ENCODE assay signal across 13 cellular contexts in the genomic region with DNA sequence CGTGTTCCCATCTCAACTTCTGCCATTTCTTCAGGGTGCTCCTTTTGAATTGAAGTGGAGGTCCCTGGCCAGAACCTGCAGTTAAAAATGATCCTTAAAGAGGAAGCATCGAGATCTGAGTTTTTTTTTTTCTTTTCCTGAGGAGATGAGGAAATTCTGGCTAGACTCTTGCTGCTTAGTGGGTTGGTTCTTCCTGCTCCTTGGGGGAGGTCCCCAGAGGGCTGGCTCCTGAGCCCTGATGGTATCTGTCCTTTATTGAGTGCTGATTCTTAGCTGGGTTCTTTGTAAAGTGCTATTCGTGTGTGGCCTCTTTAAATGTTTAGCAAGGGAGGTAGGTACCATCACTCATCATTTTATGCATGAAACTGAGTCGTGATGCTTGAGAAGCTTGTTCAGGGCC. TPM values are rescaled to one million over a fixed set of nuclear protein-coding genes. Genes with fewer than 3 reads are reported as not detected.
DNase-seq lines count a peak whose midpoint lies in the region; ATAC-seq, FAIRE-seq and TF ChIP-seq lines count a peak whose summit lies in the region.
"Had no signal": no experiment of that assay in that cellular context is flagged by ENCODE, and none has a peak within 500 bp of the region (broad histone marks: within the 10 kb centered on the region; RNA-seq: fewer than 3 reads in every experiment).

No MANE protein-coding gene starts in this region.

- no peak for TF ChIP-seq CTCF in D721Med (IDR thresholded peaks at IDR 0.05; ENCODE audit: insufficient read depth, missing control alignments)
- TF ChIP-seq CTCF in Loucy (conservative IDR thresholded peaks at IDR 0.05; ENCODE audit: low read length): no peak
- TF ChIP-seq CTCF in CD8-positive, alpha-beta T cell (IDR thresholded peaks at IDR 0.05): no peak

- no peaks in the 10 kb centered on the region for H3K9me3 Mint-ChIP-seq in CD8-positive, alpha-beta T cell

- H3K4me3 Mint-ChIP-seq in CD8-positive, alpha-beta T cell: no peak overlapping the region
- H3K4me3 Mint-ChIP-seq: B cell had no signal

- no peaks in the 10 kb centered on the region for H3K27me3 ChIP-seq in Loucy (ENCODE audit: insufficient read depth, low read length, poor library complexity, severe bottlenecking)
- no peaks in the 10 kb centered on the region for H3K27me3 ChIP-seq in CD8-positive, alpha-beta T cell (ENCODE audit: insufficient read depth, low read length)
- H3K27me3 ChIP-seq: hepatocyte, Peyer's patch had no signal

- H3K27ac Mint-ChIP-seq in CD8-positive, alpha-beta T cell: no peak overlapping the region
- H3K27ac Mint-ChIP-seq: B cell had no signal

- no peak for DNase-seq in D721Med (ENCODE audit: insufficient read length, low spot score)
- DNase-seq in UCSD-AML1 (lab: John Stamatoyannopoulos, UW; ENCODE audit: unreplicated experiment): peak; percentile 62
- peak; percentile 13 for DNase-seq in hepatic stellate cell (ENCODE audit: low spot score)
- DNase-seq in activated gamma-delta T cell treated with Interleukin-2 at 50 U/mL for 16 hours: no peak
- DNase-seq in D341Med (ENCODE audit: low spot score): no peak
- DNase-seq in CD8-positive, alpha-beta T cell: no peak
- DNase-seq: activated CD4-positive, alpha-beta T cell treated with anti-CD3 and anti-CD28 coated beads for 48 hours; NCI-H1105; Peyer's patch had no signal

- POLR2A ChIA-PET in CD8-positive, alpha-beta T cell (lab: Charles Lee): interaction anchor here (0.6 to 0.7 kb wide), 2 partner anchors 9 to 67 kb away, joined by 3 read pairs; no protein-coding TSS in a partner anchor

- peaks cover 3% of the 10 kb centered on the region for H3K27me3 Mint-ChIP-seq in CD8-positive, alpha-beta T cell (ENCODE audit: low read depth)

- intact Hi-C loops in CD8-positive, alpha-beta T cell (cut with DNase I, micrococcal nuclease): no loop called here

- H3K9me3 ChIP-seq in Loucy (ENCODE audit: insufficient read depth, low read depth, low read length): no peaks in the 10 kb centered on the region
- no peaks in the 10 kb centered on the region for H3K9me3 ChIP-seq in CD8-positive, alpha-beta T cell (ENCODE audit: low read length)
- H3K9me3 ChIP-seq: Peyer's patch had no signal

- H3K9ac ChIP-seq in Loucy (ENCODE audit: low read depth, low read length, poor library complexity, severe bottlenecking): peak overlapping the region; percentile 5

- peak overlapping the region; percentile 81 for H3K4me3 ChIP-seq in Loucy (ENCODE audit: low read length, poor library complexity, severe bottlenecking)
- H3K4me3 ChIP-seq in CD8-positive, alpha-beta T cell (ENCODE audit: low read depth, low read length): no peak overlapping the region
- H3K4me3 ChIP-seq: hepatocyte, Peyer's patch had no signal

- no peak overlapping the region for H3K27ac ChIP-seq in CD8-positive, alpha-beta T cell (ENCODE audit: low read depth, low read length)
- H3K27ac ChIP-seq: hepatocyte, Peyer's patch had no signal

- H3K36me3 ChIP-seq in Loucy (ENCODE audit: insufficient read depth, low read length): peaks cover 16% of the 10 kb centered on the region; the same call in 1 of the 2 replicates
- H3K36me3 ChIP-seq in CD8-positive, alpha-beta T cell (ENCODE audit: insufficient read depth, low read length): no peaks in the 10 kb centered on the region
- H3K36me3 ChIP-seq: Peyer's patch had no signal

- no peaks in the 10 kb centered on the region for H3F3A ChIP-seq in Loucy (ENCODE audit: low read depth)

- peaks cover 100% of the 10 kb centered on the region for H3K79me2 ChIP-seq in Loucy (ENCODE audit: insufficient read depth, low read length)

- no peaks in the 10 kb centered on the region for H3K36me3 Mint-ChIP-seq in CD8-positive, alpha-beta T cell

- H4K20me1 ChIP-seq in Loucy (ENCODE audit: insufficient read depth, low read length, poor library complexity, severe bottlenecking): peaks cover 100% of the 10 kb centered on the region

- CTCF ChIA-PET in CD8-positive, alpha-beta T cell (lab: Charles Lee): no interaction called here

- no peak overlapping the region for H2AFZ ChIP-seq in Loucy (ENCODE audit: low read length)
- H2AFZ ChIP-seq: hepatocyte had no signal

- no peaks in the 10 kb centered on the region for H3K9me2 ChIP-seq in Loucy (replicated peaks; ENCODE audit: low read depth, low read length)

- H3K4me1 Mint-ChIP-seq in CD8-positive, alpha-beta T cell (ENCODE audit: low read depth): peaks cover 37% of the 10 kb centered on the region

- FAIRE-seq in D721Med (lab: Jason Lieb, UNC): peak; percentile 73

- H3K4me1 ChIP-seq in Loucy (ENCODE audit: insufficient read depth, low read length, poor library complexity, severe bottlenecking): peaks cover 96% of the 10 kb centered on the region
- H3K4me1 ChIP-seq in CD8-positive, alpha-beta T cell (ENCODE audit: insufficient read depth, low read length): no peaks in the 10 kb centered on the region

- H3K4me2 ChIP-seq in Loucy (ENCODE audit: low read depth, low read length, poor library complexity, severe bottlenecking): peak overlapping the region; percentile 88
- H3K4me2 ChIP-seq: hepatocyte had no signal

- no peak for ATAC-seq in GM18520 (IDR thresholded peaks at IDR 0.05; ENCODE audit: unreplicated experiment)
- ATAC-seq in CD8-positive, alpha-beta T cell: no peak

RNA-seq across cellular contexts. Expression of gene PELI2, which starts 11.7 kb away (rescaled TPM):
- 10 to 100 TPM; 13.3 to 15.1 TPM for total RNA-seq in CD8-positive, alpha-beta T cell

Comparison
In these comparisons a context has a peak if more than half of its experiments do, and no peak if none do; other contexts are left out.
1. DNase-seq: peak in UCSD-AML1 (single experiment) and hepatic stellate cell (single experiment); none in D721Med (single experiment), activated gamma-delta T cell treated with Interleukin-2 at 50 U/mL for 16 hours (single experiment), D341Med (single experiment) and CD8-positive, alpha-beta T cell (0 of 7).